15 cellular contexts compared by ENCODE assay signal in the genomic region with DNA sequence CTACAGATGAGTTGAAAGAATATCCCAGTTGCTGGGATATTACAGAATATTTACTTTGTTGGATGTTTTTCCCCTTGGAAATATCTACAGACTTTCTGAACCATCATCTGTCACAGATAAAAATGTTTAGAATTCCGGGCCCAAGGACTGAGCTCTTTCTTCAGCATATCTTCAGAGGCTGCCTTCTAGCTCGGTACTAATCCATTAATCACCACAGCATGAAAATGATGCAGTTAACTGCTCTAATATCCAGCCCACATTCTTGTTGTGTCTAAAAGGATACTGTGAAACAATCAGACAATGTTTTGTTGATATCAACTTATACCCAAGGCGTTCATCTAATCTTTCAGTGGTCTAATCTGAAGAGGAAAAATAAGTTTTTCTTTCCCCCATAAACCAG.
DNase-seq lines count a peak whose midpoint lies in the region; TF ChIP-seq lines count a peak whose summit lies in the region.
"Had no signal": no experiment of that assay in that cellular context is flagged by ENCODE, and none has a peak within 500 bp of the region (broad histone marks: within the 10 kb centered on the region; RNA-seq: fewer than 3 reads in every experiment).

No MANE protein-coding gene starts in this region.

- 31% methylated on average over 3 of the region's 3 CpGs for WGBS in smooth muscle cell (ENCODE audit: low lambda C conversion rate)

- TF ChIP-seq CTCF in fibroblast of pulmonary artery (IDR thresholded peaks at IDR 0.05; ENCODE audit: low read length, missing control alignments) = no peak
- no peak for TF ChIP-seq CTCF in smooth muscle cell (IDR thresholded peaks at IDR 0.05; ENCODE audit: borderline replicate concordance, insufficient read depth, poor library complexity, severe bottlenecking)
- no peak for TF ChIP-seq CTCF in GM10248 (IDR thresholded peaks at IDR 0.05; ENCODE audit: control extremely low read depth, extremely low read depth, low read depth, missing control alignments)

- H3K27me3 ChIP-seq in smooth muscle cell (ENCODE audit: low read depth) = no peaks in the 10 kb centered on the region

- POLR2A ChIA-PET in GM10248 (lab: Yijun Ruan, JAX) = no interaction called here

- CTCF ChIA-PET in GM10248 (lab: Yijun Ruan, JAX) = interaction anchor here (0.7 to 1.0 kb wide), 3 partner anchors 10 to 15 kb away, joined by 3 to 5 read pairs (median 3); no protein-coding TSS in a partner anchor

- H3K4me3 ChIP-seq in fibroblast of pulmonary artery (replicated peaks; ENCODE audit: low read depth, low read length) = no peak overlapping the region
- no peak overlapping the region for H3K4me3 ChIP-seq in smooth muscle cell
- H3K4me3 ChIP-seq: GM23248 had no signal

- no peaks in the 10 kb centered on the region for H3K9me3 ChIP-seq in smooth muscle cell (replicated peaks; ENCODE audit: low read depth)

- H4K20me1 ChIP-seq in smooth muscle cell (ENCODE audit: low read depth) = no peaks in the 10 kb centered on the region

- no peaks in the 10 kb centered on the region for H3F3A ChIP-seq in smooth muscle cell (ENCODE audit: low read depth)

- H3K79me2 ChIP-seq in smooth muscle cell (ENCODE audit: low read depth) = no peaks in the 10 kb centered on the region

- DNase-seq in NCI-H82 treated with DMSO at 0.1 percent for 48 hours (lab: John Stamatoyannopoulos, UW; ENCODE audit: unreplicated experiment) (peak; percentile 32), fibroblast of pulmonary artery (ENCODE audit: low read depth) (peak; percentile 10), smooth muscle cell (lab: John Stamatoyannopoulos, UW; ENCODE audit: unreplicated experiment) (no peak), NCI-H1105 (lab: John Stamatoyannopoulos, UW) (no peak), DMS53 treated with DMSO at 0.1 percent for 48 hours (lab: John Stamatoyannopoulos, UW; ENCODE audit: unreplicated experiment) (no peak), GM10248 (ENCODE audit: extremely low spot score) (no peak)
- DNase-seq: C1 segment of cervical spinal cord; Calu3; CD4-positive, alpha-beta memory T cell; COR-L47; DMS153; DMS79; GF-D8; GM23248; H9 had no signal

- H2AFZ ChIP-seq in smooth muscle cell (ENCODE audit: low read depth) = no peak overlapping the region
- H2AFZ ChIP-seq: GM23248 had no signal

- no peak overlapping the region for H3K27ac ChIP-seq in smooth muscle cell (ENCODE audit: low read depth)
- H3K27ac ChIP-seq: GM23248 had no signal

- H3K4me1 ChIP-seq in smooth muscle cell (ENCODE audit: low read depth) = no peaks in the 10 kb centered on the region

- H3K36me3 ChIP-seq in smooth muscle cell (ENCODE audit: low read depth) = no peaks in the 10 kb centered on the region

- H3K4me2 ChIP-seq in smooth muscle cell = peak overlapping the region; percentile 30

- no peak overlapping the region for H3K9ac ChIP-seq in smooth muscle cell (ENCODE audit: low read depth)
- H3K9ac ChIP-seq: GM23248 had no signal

Comparison
In these comparisons a context has a peak if more than half of its experiments do, and no peak if none do; other contexts are left out.
1. DNase-seq: peak in NCI-H82 treated with DMSO at 0.1 percent for 48 hours (single experiment) and fibroblast of pulmonary artery (single experiment); none in smooth muscle cell (single experiment), NCI-H1105 (single experiment), DMS53 treated with DMSO at 0.1 percent for 48 hours (single experiment) and GM10248 (single experiment).